Comparison of ENCODE assay signal across 1 cellular context in genomic region chr16:67457611-67458010, GRCh38.
TF ChIP-seq lines count a peak whose summit lies in the region.

No MANE protein-coding gene starts in this region.

TF ChIP-seq in SK-N-SH, 30 proteins besides CTCF, POLR2A, EP300 and RAD21:
- TF ChIP-seq RCOR1 (IDR thresholded peaks at IDR 0.05; ENCODE audit: low read length) (no peak), NFIC (IDR thresholded peaks at IDR 0.05; ENCODE audit: borderline replicate concordance) (no peak), FOXJ3 (CRISPR knock-in tag; IDR thresholded peaks at IDR 0.05) (no peak), RXRA (IDR thresholded peaks at IDR 0.05; ENCODE audit: borderline replicate concordance, low read depth) (no peak), MXI1 (IDR thresholded peaks at IDR 0.05; ENCODE audit: low read depth, low read length) (no peak), FOXM1 (IDR thresholded peaks at IDR 0.05; ENCODE audit: low read depth) (no peak), TEAD4 (IDR thresholded peaks at IDR 0.05; ENCODE audit: borderline replicate concordance, insufficient read depth) (no peak), YY1 (IDR thresholded peaks at IDR 0.05; ENCODE audit: low read depth) (no peak), REST (IDR thresholded peaks at IDR 0.05; ENCODE audit: low read depth, low read length) (no peak), IRF3 (IDR thresholded peaks at IDR 0.05; ENCODE audit: low read depth, low read length) (no peak), GATA2 (CRISPR knock-in tag; IDR thresholded peaks at IDR 0.05) (no peak), POLR2AphosphoS5 (IDR thresholded peaks at IDR 0.05; ENCODE audit: low read depth, low read length) (no peak), PBX3 (IDR thresholded peaks at IDR 0.05) (no peak)
